In the genomic region with DNA sequence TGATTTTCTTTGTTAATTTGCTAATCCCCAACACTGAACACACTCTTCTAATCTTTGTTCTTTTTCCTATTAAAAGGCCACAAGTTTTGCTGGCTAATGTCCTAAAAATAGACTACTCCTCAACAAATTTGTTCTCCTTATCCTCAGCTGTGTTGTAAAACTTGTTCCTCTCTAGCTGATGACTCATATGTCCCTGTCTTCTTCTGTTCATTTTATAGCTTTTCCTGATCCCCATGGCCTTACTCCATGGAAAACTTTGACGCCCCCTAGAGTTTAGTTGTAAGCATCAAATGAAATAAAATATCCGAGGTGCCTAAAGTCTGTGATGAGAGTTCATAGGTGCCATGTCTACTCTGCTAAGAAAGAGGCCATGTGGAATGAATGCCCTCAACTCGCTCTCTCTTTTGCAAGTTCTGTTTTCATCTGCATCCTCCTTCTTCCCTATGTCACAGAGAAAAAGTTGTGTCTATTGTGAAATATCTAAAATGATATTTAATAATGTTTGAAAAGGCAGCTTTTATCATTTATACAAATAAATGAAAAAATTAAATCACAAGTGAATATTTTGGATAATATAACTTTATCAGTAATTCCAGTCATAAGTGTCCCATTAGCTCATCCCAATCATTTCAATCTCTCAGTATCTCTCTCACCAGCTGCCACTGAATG, we compare ENCODE assay signal across 10 cellular contexts.
DNase-seq lines count a peak whose midpoint lies in the region; ATAC-seq, FAIRE-seq and TF ChIP-seq lines count a peak whose summit lies in the region.
"Had no signal": no experiment of that assay in that cellular context is flagged by ENCODE, and none has a peak within 500 bp of the region (broad histone marks: within the 10 kb centered on the region; RNA-seq: fewer than 3 reads in every experiment).

No MANE protein-coding gene starts in this region.

- POLR2A ChIA-PET in A673 (lab: Charles Lee; ENCODE audit: low non-redundant PET) (no interaction called here), WTC11 (lab: Charles Lee) (no interaction called here)
- POLR2A ChIA-PET in activated CD8-positive, alpha-beta T cell treated with anti-CD3 and anti-CD28 coated beads for 36 hours (lab: Charles Lee) = no interaction called here

- H3K36me3 ChIP-seq in A673 (ENCODE audit: insufficient read depth, low read length, poor library complexity, severe bottlenecking) (no peaks in the 10 kb centered on the region), kidney (ENCODE audit: control insufficient read depth in 1 of 2, insufficient read depth in 2 of 2, low read length in 2 of 2) (no peaks in the 10 kb centered on the region)

- peak; percentile 64 for TF ChIP-seq CTCF in A673 (conservative IDR thresholded peaks at IDR 0.05; ENCODE audit: low read depth, low read length)
- TF ChIP-seq CTCF in WTC11 (IDR thresholded peaks at IDR 0.05) = no peak
- no peak for TF ChIP-seq CTCF in kidney (IDR thresholded peaks at IDR 0.05; ENCODE audit: borderline replicate concordance, extremely low read depth, insufficient read depth)
- TF ChIP-seq CTCF in activated CD8-positive, alpha-beta T cell treated with anti-CD3 and anti-CD28 coated beads for 36 hours (IDR thresholded peaks at IDR 0.05) = no peak

- FAIRE-seq in kidney (lab: Jason Lieb, UNC) (peak; percentile 49), GM19239 (lab: Jason Lieb, UNC) (no peak)
- FAIRE-seq: G401.6 had no signal

- H3K27me3 ChIP-seq in A673 (replicated peaks; ENCODE audit: insufficient read depth, low read depth, low read length, poor library complexity) = no peaks in the 10 kb centered on the region

- no peaks in the 10 kb centered on the region for H3K4me1 Mint-ChIP-seq in WTC11
- no peaks in the 10 kb centered on the region for H3K4me1 Mint-ChIP-seq in activated CD8-positive, alpha-beta T cell treated with anti-CD3 and anti-CD28 coated beads for 36 hours (ENCODE audit: low read depth)

- H3K9me3 Mint-ChIP-seq in WTC11 = peaks cover 12% of the 10 kb centered on the region
- no peaks in the 10 kb centered on the region for H3K9me3 Mint-ChIP-seq in activated CD8-positive, alpha-beta T cell treated with anti-CD3 and anti-CD28 coated beads for 36 hours

- CTCF ChIA-PET in A673 (lab: Charles Lee) (interaction anchor here (0.6 to 1.1 kb wide), 2 partner anchors 17 to 84 kb away, joined by 3 read pairs; no protein-coding TSS in a partner anchor), WTC11 (lab: Charles Lee) (interaction anchor here (1.0 to 1.6 kb wide), 7 partner anchors 9 to 342 kb away, joined by 3 to 11 read pairs (median 4); no protein-coding TSS in a partner anchor)
- CTCF ChIA-PET in activated CD8-positive, alpha-beta T cell treated with anti-CD3 and anti-CD28 coated beads for 36 hours (lab: Charles Lee) = no interaction called here

- no peak overlapping the region for H3K9ac ChIP-seq in kidney (ENCODE audit: low read length in 2 of 2)

- H3K4me1 ChIP-seq in A673 (ENCODE audit: insufficient read depth, low read length, poor library complexity, severe bottlenecking) (no peaks in the 10 kb centered on the region), kidney (ENCODE audit: control insufficient read depth in 1 of 2, insufficient read depth in 1 of 2, low read depth in 1 of 2, low read length in 2 of 2) (no peaks in the 10 kb centered on the region)

- ATAC-seq in WTC11 = peak; percentile 66
- ATAC-seq in activated CD8-positive, alpha-beta T cell treated with anti-CD3 and anti-CD28 coated beads for 36 hours = no peak

- no peak overlapping the region for H3K4me3 ChIP-seq in A673 (ENCODE audit: low read depth, low read length, poor library complexity, severe bottlenecking)
- no peak overlapping the region for H3K4me3 ChIP-seq in kidney (ENCODE audit: low read length in 2 of 2)

- no peak overlapping the region for H3K27ac ChIP-seq in A673 (ENCODE audit: low read depth, low read length, poor library complexity, severe bottlenecking)
- no peak overlapping the region for H3K27ac ChIP-seq in kidney (ENCODE audit: low read depth in 2 of 2, low read length in 2 of 2)

- intact Hi-C loops in A673 (cut with micrococcal nuclease; ENCODE audit: unreplicated experiment) (no loop called here), kidney (cut with DNase I) (no loop called here)
- intact Hi-C loops in activated CD8-positive, alpha-beta T cell treated with anti-CD3 and anti-CD28 coated beads for 36 hours (cut with micrococcal nuclease) = no loop called here

- no peak overlapping the region for H3K27ac Mint-ChIP-seq in WTC11
- H3K27ac Mint-ChIP-seq in activated CD8-positive, alpha-beta T cell treated with anti-CD3 and anti-CD28 coated beads for 36 hours = no peak overlapping the region

- no peaks in the 10 kb centered on the region for H3K27me3 Mint-ChIP-seq in WTC11 (ENCODE audit: low read depth)
- H3K27me3 Mint-ChIP-seq in activated CD8-positive, alpha-beta T cell treated with anti-CD3 and anti-CD28 coated beads for 36 hours = no peaks in the 10 kb centered on the region

- H3K36me3 Mint-ChIP-seq in WTC11 = 0 out of 2 replicates have a peak, but pooled peaks cover 2% of the 10 kb centered on the region
- H3K36me3 Mint-ChIP-seq in activated CD8-positive, alpha-beta T cell treated with anti-CD3 and anti-CD28 coated beads for 36 hours (ENCODE audit: low read depth) = no peaks in the 10 kb centered on the region

- H3K4me3 Mint-ChIP-seq in WTC11 = no peak overlapping the region
- H3K4me3 Mint-ChIP-seq in activated CD8-positive, alpha-beta T cell treated with anti-CD3 and anti-CD28 coated beads for 36 hours = no peak overlapping the region

- BruUV-seq in A673 (replicated peaks; lab: Mats Ljungman, UMichigan) = no TSS peak

- DNase-seq in A673 (ENCODE audit: low spot score) = peak; percentile 81
- DNase-seq in HS-27A (ENCODE audit: low read depth) = peak; percentile 83
- no peak for DNase-seq in WTC11 (ENCODE audit: low spot score)
- DNase-seq in kidney = no peak
- no peak for DNase-seq in NCI-H2107 (lab: John Stamatoyannopoulos, UW)
- no peak for DNase-seq in activated CD8-positive, alpha-beta T cell treated with anti-CD3 and anti-CD28 coated beads for 36 hours
- no peak for DNase-seq in GM19239 (ENCODE audit: insufficient read length, low spot score)
- DNase-seq in GDM1 (lab: John Stamatoyannopoulos, UW) = no peak
- DNase-seq: stimulated activated CD4-positive, alpha-beta T cell treated with anti-CD3 and anti-CD28 coated beads, Interleukin-4, amount 100 ng/mL, for 24 hours had no signal

- H3K9me3 ChIP-seq in A673 (ENCODE audit: low read depth, low read length, poor library complexity, severe bottlenecking) = no peaks in the 10 kb centered on the region
- no peaks in the 10 kb centered on the region for H3K9me3 ChIP-seq in kidney (ENCODE audit: control insufficient read depth in 1 of 2, low read length in 2 of 2)

TF ChIP-seq in WTC11, 78 proteins besides CTCF, POLR2A, EP300 and RAD21:
- TF ChIP-seq MXD4 (CRISPR knock-in tag; IDR thresholded peaks at IDR 0.05; ENCODE audit: borderline replicate concordance) (no peak), TEAD4 (CRISPR knock-in tag; IDR thresholded peaks at IDR 0.05) (no peak), FOXP1 (CRISPR knock-in tag; IDR thresholded peaks at IDR 0.05; ENCODE audit: borderline replicate concordance) (no peak), JUN (CRISPR knock-in tag; IDR thresholded peaks at IDR 0.05) (no peak)
- TF ChIP-seq, protein P1, sequence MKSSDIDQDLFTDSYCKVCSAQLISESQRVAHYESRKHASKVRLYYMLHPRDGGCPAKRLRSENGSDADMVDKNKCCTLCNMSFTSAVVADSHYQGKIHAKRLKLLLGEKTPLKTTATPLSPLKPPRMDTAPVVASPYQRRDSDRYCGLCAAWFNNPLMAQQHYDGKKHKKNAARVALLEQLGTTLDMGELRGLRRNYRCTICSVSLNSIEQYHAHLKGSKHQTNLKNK (CRISPR knock-in tag; IDR thresholded peaks at IDR 0.05) = no peak

Comparison
In these comparisons a context has a peak if more than half of its experiments do, and no peak if none do; other contexts are left out.
1. DNase-seq: peak in A673 (single experiment) and HS-27A (single experiment); none in WTC11 (single experiment), kidney (single experiment), NCI-H2107 (single experiment), activated CD8-positive, alpha-beta T cell treated with anti-CD3 and anti-CD28 coated beads for 36 hours (single experiment), GM19239 (single experiment) and GDM1 (single experiment).